Comparison of ENCODE assay signal across 2 cellular contexts in the genomic region with DNA sequence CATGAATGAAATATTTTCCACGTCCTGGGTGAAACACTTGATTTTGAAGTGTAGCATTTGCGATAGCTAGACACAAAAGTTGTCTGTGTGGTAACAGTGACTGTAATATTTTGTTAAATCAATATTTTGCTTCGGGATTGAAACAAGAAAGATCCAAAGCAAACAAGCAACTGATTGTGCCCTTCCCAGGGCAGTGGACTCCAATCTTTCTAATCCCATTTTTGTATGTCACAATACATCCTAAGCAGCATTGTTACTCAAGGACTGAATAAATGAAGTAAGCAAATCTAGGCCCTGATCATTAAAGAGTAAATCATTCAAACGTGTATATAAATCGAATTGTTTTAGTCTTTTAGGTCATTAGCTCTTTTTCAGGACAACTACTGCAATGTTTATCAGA.
TF ChIP-seq lines count a peak whose summit lies in the region.

No MANE protein-coding gene starts in this region.

TF ChIP-seq in K562, 482 proteins besides CTCF, POLR2A, EP300 and RAD21:
- no peak for TF ChIP-seq ZNF436 (CRISPR knock-in tag; IDR thresholded peaks at IDR 0.05)

TF ChIP-seq in HEK293T, 16 proteins besides CTCF, POLR2A, EP300 and RAD21:
- TF ChIP-seq HDGF (IDR thresholded peaks at IDR 0.05; ENCODE audit: borderline replicate concordance) = no peak
- no peak for TF ChIP-seq L3MBTL2 (conservative IDR thresholded peaks at IDR 0.05)
- TF ChIP-seq FOXM1 (IDR thresholded peaks at IDR 0.05; ENCODE audit: borderline replicate concordance) = no peak
